Comparison of ENCODE assay signal across 9 cellular contexts in genomic region chr1:32250893-32251716, GRCh38. TPM values are rescaled to one million over a fixed set of nuclear protein-coding genes. Genes with fewer than 3 reads are reported as not detected.
DNase-seq lines count a peak whose midpoint lies in the region; ATAC-seq and TF ChIP-seq lines count a peak whose summit lies in the region.
"Had no signal": no experiment of that assay in that cellular context is flagged by ENCODE, and none has a peak within 500 bp of the region (broad histone marks: within the 10 kb centered on the region; RNA-seq: fewer than 3 reads in every experiment).

LCK (plus strand) TSS chr1:32251265; CDS start chr1:32274330, 23,065 bp downstream.

- no peaks in the 10 kb centered on the region for H3K27me3 Mint-ChIP-seq in activated T-cell treated with anti-CD3 and anti-CD28 coated beads, Interleukin-2, amount 50 U/mL, for 4 hours (ENCODE audit: low read depth)
- no peaks in the 10 kb centered on the region for H3K27me3 Mint-ChIP-seq in osteocyte (ENCODE audit: unreplicated experiment)

- H3K27me3 ChIP-seq in suprapubic skin, result no peaks in the 10 kb centered on the region

- H3K4me3 Mint-ChIP-seq in activated T-cell treated with anti-CD3 and anti-CD28 coated beads, Interleukin-2, amount 50 U/mL, for 4 hours, result peak within 1 kb of the TSS; percentile 99
- no peak within 1 kb of the TSS for H3K4me3 Mint-ChIP-seq in osteocyte (ENCODE audit: unreplicated experiment)

- intact Hi-C loops in mucosa of descending colon (cut with DNase I, micrococcal nuclease), result no loop called here

- H3K27ac Mint-ChIP-seq in osteocyte (ENCODE audit: unreplicated experiment), result no peak within 1 kb of the TSS

- H3K4me1 Mint-ChIP-seq in activated T-cell treated with anti-CD3 and anti-CD28 coated beads, Interleukin-2, amount 50 U/mL, for 4 hours (ENCODE audit: low read depth), result peaks cover 72% of the 10 kb centered on the region
- peaks cover 28% of the 10 kb centered on the region for H3K4me1 Mint-ChIP-seq in osteocyte (ENCODE audit: unreplicated experiment)

- peak; percentile 39 to 46 for ATAC-seq in activated T-cell treated with anti-CD3 and anti-CD28 coated beads, Interleukin-2, amount 50 U/mL, for 4 hours
- ATAC-seq in mucosa of descending colon, result peak; percentile 48

- no peak for TF ChIP-seq CTCF in mucosa of descending colon (IDR thresholded peaks at IDR 0.05)
- TF ChIP-seq CTCF in suprapubic skin (IDR thresholded peaks at IDR 0.05), result no peak
- no peak for TF ChIP-seq CTCF in osteocyte (IDR thresholded peaks at IDR 0.05)

- WGBS in suprapubic skin, result 84% methylated on average over 22 of the region's 25 CpGs

- H3K9me3 ChIP-seq in KOPT-K1 (ENCODE audit: insufficient read depth, low read length, poor library complexity, severe bottlenecking) (no peaks in the 10 kb centered on the region), mucosa of descending colon (no peaks in the 10 kb centered on the region), suprapubic skin (no peaks in the 10 kb centered on the region)

- H3K27ac ChIP-seq in KOPT-K1 (ENCODE audit: low read depth, low read length, poor library complexity, severe bottlenecking) (peak within 1 kb of the TSS; percentile 94), suprapubic skin (peak within 1 kb of the TSS; percentile 40)

- H3K4me3 ChIP-seq in mucosa of descending colon (no peak within 1 kb of the TSS), suprapubic skin (peak within 1 kb of the TSS; percentile 15)

- peak; percentile 58 for DNase-seq in activated T-cell treated with anti-CD3 and anti-CD28 coated beads, Interleukin-2, amount 50 U/mL, for 4 hours
- DNase-seq in mucosa of descending colon, result peak; percentile 34 to 85 (median 65)
- DNase-seq in suprapubic skin (ENCODE audit: low spot score in 2 of 2), result no peak
- DNase-seq in D341Med (ENCODE audit: low spot score), result no peak
- DNase-seq in NCI-H1436 treated with DMSO at 0.1 percent for 48 hours (lab: John Stamatoyannopoulos, UW), result no peak
- no peak for DNase-seq in osteocyte (ENCODE audit: extremely low spot score, unreplicated experiment)
- no peak for DNase-seq in LoVo (ENCODE audit: low spot score)

- H3K36me3 Mint-ChIP-seq in activated T-cell treated with anti-CD3 and anti-CD28 coated beads, Interleukin-2, amount 50 U/mL, for 4 hours (ENCODE audit: insufficient read depth), result peaks cover 2% of the 10 kb centered on the region
- H3K36me3 Mint-ChIP-seq in osteocyte (ENCODE audit: unreplicated experiment), result no peaks in the 10 kb centered on the region

- TF ChIP-seq POLR2A in suprapubic skin (IDR thresholded peaks at IDR 0.05), result no peak

- H3K4me1 ChIP-seq in mucosa of descending colon (ENCODE audit: low read depth), result peaks cover 12% of the 10 kb centered on the region
- H3K4me1 ChIP-seq in suprapubic skin, result peaks cover 32% of the 10 kb centered on the region

- H3K9me3 Mint-ChIP-seq in activated T-cell treated with anti-CD3 and anti-CD28 coated beads, Interleukin-2, amount 50 U/mL, for 4 hours, result no peaks in the 10 kb centered on the region
- no peaks in the 10 kb centered on the region for H3K9me3 Mint-ChIP-seq in osteocyte (ENCODE audit: unreplicated experiment)

- TF ChIP-seq EP300 in suprapubic skin (IDR thresholded peaks at IDR 0.05), result no peak

- H3K36me3 ChIP-seq in KOPT-K1 (ENCODE audit: insufficient read depth, low read length), result no peaks in the 10 kb centered on the region
- H3K36me3 ChIP-seq in mucosa of descending colon (ENCODE audit: low read depth), result no peaks in the 10 kb centered on the region
- no peaks in the 10 kb centered on the region for H3K36me3 ChIP-seq in suprapubic skin

RNA-seq across cellular contexts. Expression of gene LCK, which starts in this region (rescaled TPM):
- total RNA-seq in activated T-cell treated with anti-CD3 and anti-CD28 coated beads, Interleukin-2, amount 50 U/mL, for 4 hours, result 100 to 1,000 TPM; 187 to 238 (median 237) TPM
- total RNA-seq in mucosa of descending colon (1 to 10 TPM; 4.7 to 6.0 (median 5.9) TPM), suprapubic skin (1 to 10 TPM in 2 of 4 donors, under 1 TPM in 2; 0.26 to 3.9 (median 1.4) TPM), osteocyte (not detected in 2 replicates)
- total RNA-seq: frontal cortex had no signal

Comparison
In these comparisons a context has a peak if more than half of its experiments do, and no peak if none do; other contexts are left out.
1. RNA of gene LCK (total RNA-seq): 187 to 238 TPM in activated T-cell treated with anti-CD3 and anti-CD28 coated beads, Interleukin-2, amount 50 U/mL, for 4 hours; 4.7 to 6.0 TPM in mucosa of descending colon, 0.26 to 3.9 TPM in suprapubic skin and not detected in osteocyte; every median in the first group is over 10 times any median in the second.
2. DNase-seq: peak in activated T-cell treated with anti-CD3 and anti-CD28 coated beads, Interleukin-2, amount 50 U/mL, for 4 hours (single experiment) and mucosa of descending colon (3 of 3); none in suprapubic skin (0 of 2), D341Med (single experiment), NCI-H1436 treated with DMSO at 0.1 percent for 48 hours (single experiment), osteocyte (single experiment) and LoVo (single experiment).